ENCODE assay signal across 11 cellular contexts in genomic region chr11:96157517-96157873, GRCh38.
A peak's percentile ranks its signal among the peaks of the same experiment; 100 is the strongest.
DNase-seq lines count a peak whose midpoint lies in the region; ATAC-seq, FAIRE-seq and TF ChIP-seq lines count a peak whose summit lies in the region.
"Had no signal": no experiment of that assay in that cellular context is flagged by ENCODE, and none has a peak within 500 bp of the region (broad histone marks: within the 10 kb centered on the region; RNA-seq: fewer than 3 reads in every experiment).

No MANE protein-coding gene starts in this region.

- CTCF ChIA-PET in HEK293 (lab: Yijun Ruan, JAX), result interaction anchor here (0.6 to 0.7 kb wide), 2 partner anchors 50 to 716 kb away, joined by 3 read pairs; no protein-coding TSS in a partner anchor
- CTCF ChIA-PET in activated CD8-positive, alpha-beta T cell treated with anti-CD3 and anti-CD28 coated beads for 36 hours (lab: Charles Lee), result interaction anchor here (1.6 kb wide), 1 partner anchor 9 kb away, joined by 4 read pairs; no protein-coding TSS in a partner anchor

- no peak for ATAC-seq in activated CD8-positive, alpha-beta T cell treated with anti-CD3 and anti-CD28 coated beads for 36 hours
- ATAC-seq in foreskin keratinocyte, result no peak
- no peak for ATAC-seq in pancreas
- no peak for ATAC-seq in GM18909 (IDR thresholded peaks at IDR 0.05; ENCODE audit: poor library complexity, unreplicated experiment)
- no peak for ATAC-seq in HG03439 (IDR thresholded peaks at IDR 0.05; ENCODE audit: unreplicated experiment)
- ATAC-seq: HCT116 had no signal

- no peaks in the 10 kb centered on the region for H3K27me3 ChIP-seq in foreskin keratinocyte
- no peaks in the 10 kb centered on the region for H3K27me3 ChIP-seq in smooth muscle cell (ENCODE audit: low read depth)
- no peaks in the 10 kb centered on the region for H3K27me3 ChIP-seq in pancreas

- H3K4me1 ChIP-seq in HEK293 (ENCODE audit: control insufficient read depth, insufficient read depth, low read length) (peaks cover 8% of the 10 kb centered on the region), foreskin keratinocyte (peaks cover 39% of the 10 kb centered on the region), smooth muscle cell (ENCODE audit: low read depth) (peaks cover 27% of the 10 kb centered on the region), pancreas (no peaks in the 10 kb centered on the region)

- H3K4me3 Mint-ChIP-seq in activated CD8-positive, alpha-beta T cell treated with anti-CD3 and anti-CD28 coated beads for 36 hours, result no peak overlapping the region

- H3F3A ChIP-seq in smooth muscle cell (ENCODE audit: low read depth), result peaks cover 60% of the 10 kb centered on the region

- no peaks in the 10 kb centered on the region for H3K27me3 Mint-ChIP-seq in activated CD8-positive, alpha-beta T cell treated with anti-CD3 and anti-CD28 coated beads for 36 hours

- peak overlapping the region; percentile 89 for H3K9ac ChIP-seq in smooth muscle cell (ENCODE audit: low read depth)

- peak overlapping the region; percentile 66 for H3K4me2 ChIP-seq in smooth muscle cell

- no peak for FAIRE-seq in pancreas (lab: Jason Lieb, UNC)
- FAIRE-seq: islet of Langerhans, small intestine had no signal

- DNase-seq in activated CD8-positive, alpha-beta T cell treated with anti-CD3 and anti-CD28 coated beads for 36 hours, result no peak
- no peak for DNase-seq in foreskin keratinocyte
- no peak for DNase-seq in smooth muscle cell (lab: John Stamatoyannopoulos, UW; ENCODE audit: unreplicated experiment)
- no peak for DNase-seq in pancreas
- DNase-seq in COLO668 (lab: John Stamatoyannopoulos, UW; ENCODE audit: unreplicated experiment), result no peak

- H3K27ac Mint-ChIP-seq in activated CD8-positive, alpha-beta T cell treated with anti-CD3 and anti-CD28 coated beads for 36 hours, result peak overlapping the region; percentile 96

- peaks cover 38% of the 10 kb centered on the region for H3K79me2 ChIP-seq in smooth muscle cell (ENCODE audit: low read depth)

- POLR2A ChIA-PET in HEK293 (lab: Yijun Ruan, JAX), result interaction anchor here (1.3 kb wide), 1 partner anchor 232 kb away, joined by 3 read pairs; the partner anchor contains the start of genes CCDC82 and JRKL
- POLR2A ChIA-PET in activated CD8-positive, alpha-beta T cell treated with anti-CD3 and anti-CD28 coated beads for 36 hours (lab: Charles Lee), result no interaction called here

- no peaks in the 10 kb centered on the region for H3K9me3 Mint-ChIP-seq in activated CD8-positive, alpha-beta T cell treated with anti-CD3 and anti-CD28 coated beads for 36 hours

- H2AFZ ChIP-seq in smooth muscle cell (ENCODE audit: low read depth), result no peak overlapping the region

- intact Hi-C loops in activated CD8-positive, alpha-beta T cell treated with anti-CD3 and anti-CD28 coated beads for 36 hours (cut with micrococcal nuclease), result no loop called here
- intact Hi-C loops in pancreas (cut with DNase I), result no loop called here

- no peaks in the 10 kb centered on the region for H4K20me1 ChIP-seq in smooth muscle cell (ENCODE audit: low read depth)

- TF ChIP-seq CTCF in HEK293 (tag by site-specific recombination; IDR thresholded peaks at IDR 0.05) (no peak), foreskin keratinocyte (conservative IDR thresholded peaks at IDR 0.05) (no peak), smooth muscle cell (IDR thresholded peaks at IDR 0.05; ENCODE audit: borderline replicate concordance, insufficient read depth, poor library complexity, severe bottlenecking) (no peak), pancreas (IDR thresholded peaks at IDR 0.05) (no peak)
- no peak for TF ChIP-seq CTCF in activated CD8-positive, alpha-beta T cell treated with anti-CD3 and anti-CD28 coated beads for 36 hours (IDR thresholded peaks at IDR 0.05)

- no peak overlapping the region for H3K4me3 ChIP-seq in HEK293 (ENCODE audit: low read depth, low read length)
- no peak overlapping the region for H3K4me3 ChIP-seq in smooth muscle cell
- no peak overlapping the region for H3K4me3 ChIP-seq in pancreas

- H3K27ac ChIP-seq in HEK293 (ENCODE audit: extremely low read depth, low read depth, low read length) (no peak overlapping the region), foreskin keratinocyte (peak overlapping the region; percentile 88), smooth muscle cell (ENCODE audit: low read depth) (peak overlapping the region; percentile 98), pancreas (peak overlapping the region in 2 of 4 donors; percentile 15 to 50)

- H3K9me3 ChIP-seq in HEK293 (ENCODE audit: control insufficient read depth, insufficient read depth, low read depth, low read length) (no peaks in the 10 kb centered on the region), smooth muscle cell (replicated peaks; ENCODE audit: low read depth) (no peaks in the 10 kb centered on the region), pancreas (no peaks in the 10 kb centered on the region)

- H3K36me3 ChIP-seq in HEK293 (ENCODE audit: control insufficient read depth in 2 of 2, insufficient read depth in 1 of 2, low read length in 2 of 2) (no peaks in the 10 kb centered on the region), smooth muscle cell (ENCODE audit: low read depth) (no peaks in the 10 kb centered on the region), pancreas (no peaks in the 10 kb centered on the region)

- peaks cover 12% of the 10 kb centered on the region for H3K36me3 Mint-ChIP-seq in activated CD8-positive, alpha-beta T cell treated with anti-CD3 and anti-CD28 coated beads for 36 hours (ENCODE audit: low read depth)

- peaks cover 64% of the 10 kb centered on the region for H3K4me1 Mint-ChIP-seq in activated CD8-positive, alpha-beta T cell treated with anti-CD3 and anti-CD28 coated beads for 36 hours (ENCODE audit: low read depth)

TF ChIP-seq in HEK293, 187 proteins besides CTCF, POLR2A, EP300 and RAD21:
- TF ChIP-seq OSR2 (tag by site-specific recombination; IDR thresholded peaks at IDR 0.05) (peak; percentile 1; the same call in 1 of the 2 replicates), ZNF560 (tag by site-specific recombination; IDR thresholded peaks at IDR 0.05; ENCODE audit: borderline replicate concordance) (no peak), ZNF140 (tag by site-specific recombination; IDR thresholded peaks at IDR 0.05) (no peak), ZNF350 (tag by site-specific recombination; IDR thresholded peaks at IDR 0.05) (no peak), ZNF416 (tag by site-specific recombination; IDR thresholded peaks at IDR 0.05) (no peak), ZNF658 (tag by site-specific recombination; IDR thresholded peaks at IDR 0.05) (no peak), RBAK (tag by site-specific recombination; IDR thresholded peaks at IDR 0.05) (no peak)
